13 cellular contexts compared by ENCODE assay signal in genomic region chr7:157310676-157311185, GRCh38. TPM values are rescaled to one million over a fixed set of nuclear protein-coding genes. Genes with fewer than 3 reads are reported as not detected.
DNase-seq lines count a peak whose midpoint lies in the region; ATAC-seq and TF ChIP-seq lines count a peak whose summit lies in the region.
"Had no signal": no experiment of that assay in that cellular context is flagged by ENCODE, and none has a peak within 500 bp of the region (broad histone marks: within the 10 kb centered on the region; RNA-seq: fewer than 3 reads in every experiment).

No MANE protein-coding gene starts in this region.

- peak; percentile 24 for ATAC-seq in IMR-90 (ENCODE audit: low read depth)
- peak; percentile 41 for ATAC-seq in body of pancreas
- ATAC-seq in HG03139 (IDR thresholded peaks at IDR 0.05; ENCODE audit: unreplicated experiment) = no peak

- no peak overlapping the region for H3K4me3 ChIP-seq in IMR-90 (ENCODE audit: insufficient read depth, low read depth, low read length)
- no peak overlapping the region for H3K4me3 ChIP-seq in body of pancreas
- H3K4me3 ChIP-seq: lung had no signal

- dilution Hi-C loops in IMR-90 (cut with HindIII; ENCODE audit: low sequenced_read_pairs, unreplicated experiment) = no loop called here

- H3K27ac ChIP-seq in C4-2B (peak overlapping the region; percentile 5; the same call in 1 of the 2 replicates), IMR-90 (ENCODE audit: insufficient read depth, low read length) (peak overlapping the region; percentile 93), body of pancreas (peak overlapping the region in 3 of 4 donors; percentile 60 to 75 (median 60))

- peak overlapping the region; percentile 99 for H3K4ac ChIP-seq in IMR-90 (ENCODE audit: low read depth, low read length)

- H3K27me3 ChIP-seq in IMR-90 (ENCODE audit: control insufficient read depth, insufficient read depth, low read length) (no peaks in the 10 kb centered on the region), body of pancreas (no peaks in the 10 kb centered on the region)

- H2BK5ac ChIP-seq in IMR-90 (ENCODE audit: low read depth, low read length, poor library complexity, severe bottlenecking) = peak overlapping the region; percentile 98

- H3K18ac ChIP-seq in IMR-90 (ENCODE audit: low read depth, low read length) = peak overlapping the region; percentile 98

- H2BK15ac ChIP-seq in IMR-90 (ENCODE audit: low read depth, low read length) = peak overlapping the region; percentile 96; the same call in 2 of the 3 replicates

- H3K36me3 ChIP-seq in IMR-90 (ENCODE audit: control insufficient read depth, insufficient read depth, low read length) (no peaks in the 10 kb centered on the region), body of pancreas (replicated peaks in 1 of 2; ENCODE audit: insufficient read depth in 1 of 2, low read depth in 2 of 2) (no peaks in the 10 kb centered on the region)

- H3K9me3 ChIP-seq in IMR-90 (ENCODE audit: control insufficient read depth, insufficient read depth, low read length) (no peaks in the 10 kb centered on the region), body of pancreas (no peaks in the 10 kb centered on the region)

- intact Hi-C loops in IMR-90 (cut with micrococcal nuclease) (loop anchor here (1.0 kb wide), 2 partner anchors 27 to 34 kb away; partner anchors contain the start of gene DNAJB6), body of pancreas (cut with DNase I) (no loop called here)

- no peak for TF ChIP-seq POLR2A in IMR-90 (IDR thresholded peaks at IDR 0.05; ENCODE audit: low read depth, low read length)
- TF ChIP-seq POLR2A in body of pancreas (IDR thresholded peaks at IDR 0.05) = no peak

- peak overlapping the region; percentile 95 for H2AK5ac ChIP-seq in IMR-90 (ENCODE audit: low read depth, low read length)

- H2AK9ac ChIP-seq in IMR-90 (replicated peaks; ENCODE audit: low read depth, low read length, poor library complexity) = peak overlapping the region; percentile 96

- H3K9me1 ChIP-seq in IMR-90 (ENCODE audit: insufficient read depth, low read length) = peaks cover 28% of the 10 kb centered on the region

- TF ChIP-seq CTCF in C4-2B (conservative IDR thresholded peaks at IDR 0.05) = no peak
- TF ChIP-seq CTCF in IMR-90 (conservative IDR thresholded peaks at IDR 0.05; ENCODE audit: low read depth, low read length) = no peak
- TF ChIP-seq CTCF in body of pancreas (IDR thresholded peaks at IDR 0.05) = no peak

- H3K23ac ChIP-seq in IMR-90 (ENCODE audit: low read depth, low read length) = peak overlapping the region; percentile 97; the same call in 1 of the 2 replicates

- POLR2A ChIA-PET in IMR-90 (lab: Charles Lee; ENCODE audit: unreplicated experiment) = no interaction called here

- H3K14ac ChIP-seq in IMR-90 (replicated peaks; ENCODE audit: low read depth, low read length) = peak overlapping the region; percentile 96

- peak overlapping the region; percentile 76 for H2AFZ ChIP-seq in IMR-90 (replicated peaks; ENCODE audit: low read length, poor library complexity)

- H3K4me2 ChIP-seq in IMR-90 (ENCODE audit: low read depth, low read length) = peak overlapping the region; percentile 80; the same call in 1 of the 2 replicates

- CTCF ChIA-PET in IMR-90 (lab: Yijun Ruan, JAX) = no interaction called here

- TF ChIP-seq RAD21 in IMR-90 (IDR thresholded peaks at IDR 0.05; ENCODE audit: low read length) = no peak

- peak overlapping the region; percentile 94 to 96 for H4K8ac ChIP-seq in IMR-90 (ENCODE audit: low read depth in 2 of 2, low read length in 2 of 2)

- peak overlapping the region; percentile 99 for H2BK120ac ChIP-seq in IMR-90 (ENCODE audit: low read depth, low read length)

- H3K79me1 ChIP-seq in IMR-90 (ENCODE audit: low read depth in 1 of 2, low read length in 2 of 2) = peaks cover 0 to 9% of the 10 kb centered on the region in 2 experiments; a peak in 2 of 4 replicates

- no peaks in the 10 kb centered on the region for H4K20me1 ChIP-seq in IMR-90 (ENCODE audit: insufficient read depth, low read length)

- H3K4me1 ChIP-seq in IMR-90 (ENCODE audit: control insufficient read depth, insufficient read depth, low read length) (peaks cover 16% of the 10 kb centered on the region), body of pancreas (no peaks in the 10 kb centered on the region)

- peak; percentile 19 for DNase-seq in IMR-90
- DNase-seq in body of pancreas = no peak
- DNase-seq in islet precursor cell = peak; percentile 68
- no peak for DNase-seq in activated CD8-positive, alpha-beta memory T cell treated with anti-CD3 and anti-CD28 coated beads, Interleukin-2, amount 50 U/mL, for 4 hours
- no peak for DNase-seq in activated gamma-delta T cell (lab: John Stamatoyannopoulos, UW)
- no peak for DNase-seq in pons (ENCODE audit: low spot score)
- DNase-seq: activated CD4-positive, alpha-beta T cell treated with anti-CD3 and anti-CD28 coated beads, Interleukin-2, amount 50 U/mL, for 1 hour; CD4-positive, CD25-positive, alpha-beta regulatory T cell; NCI-H1694 treated with DMSO at 0.1 percent for 48 hours; stimulated activated naive CD4-positive, alpha-beta T cell treated with Interleukin-2 at 50 U/mL for 16 hours had no signal

- peak overlapping the region; percentile 85 for H3K56ac ChIP-seq in IMR-90 (ENCODE audit: extremely low read depth, insufficient read depth, low read length)

- peak overlapping the region; percentile 47 for H3K9ac ChIP-seq in IMR-90 (ENCODE audit: low read depth, low read length)

- H2BK20ac ChIP-seq in IMR-90 (ENCODE audit: low read depth, low read length) = peak overlapping the region; percentile 98

- BruUV-seq in IMR-90 (replicated peaks; lab: Mats Ljungman, UMichigan) = no TSS peak

- H4K5ac ChIP-seq in IMR-90 (ENCODE audit: low read depth, low read length) = peak overlapping the region; percentile 96

- in situ Hi-C loops in IMR-90 (cut with MboI; ENCODE audit: low sequenced_read_pairs) = no loop called here

- no CpG with 5 or more reads among the region's 7 CpGs for WGBS in IMR-90 (ENCODE audit: extremely low coverage in 2 of 2, insufficient read length in 1 of 2), 2 experiments
- 60 to 66% methylated on average over 5 to 7 of the region's 7 CpGs for WGBS in body of pancreas, 2 donors

- H4K91ac ChIP-seq in IMR-90 (ENCODE audit: insufficient read depth, low read depth, low read length) = peak overlapping the region; percentile 98

TF ChIP-seq in IMR-90, 13 proteins besides CTCF, POLR2A, EP300 and RAD21:
- TF ChIP-seq MAFK (IDR thresholded peaks at IDR 0.05; ENCODE audit: low read depth, low read length) = no peak
- TF ChIP-seq BHLHE40 (IDR thresholded peaks at IDR 0.05; ENCODE audit: low read depth, low read length) = no peak
- TF ChIP-seq MAZ (IDR thresholded peaks at IDR 0.05; ENCODE audit: borderline replicate concordance, low read depth, low read length) = no peak
- TF ChIP-seq RCOR1 (IDR thresholded peaks at IDR 0.05; ENCODE audit: insufficient replicate concordance, low read length) = no peak
- TF ChIP-seq ELK1 (IDR thresholded peaks at IDR 0.05; ENCODE audit: borderline replicate concordance, low read depth, low read length) = no peak
- TF ChIP-seq MXI1 (IDR thresholded peaks at IDR 0.05; ENCODE audit: borderline replicate concordance, low read depth, low read length) = no peak

RNA-seq across cellular contexts. Expression of gene DNAJB6, which starts 26.1 kb away (rescaled TPM):
- total RNA-seq in IMR-90 (2012; rRNA removed) = 93.4 and 155 TPM in 2 replicates
- polyA plus RNA-seq in IMR-90 (2012; rRNA removed) = 127 and 165 TPM in 2 replicates
- 56.9 and 61.4 TPM in 2 replicates for polyA plus RNA-seq in IMR-90 (2012; cell fraction: cytosol; rRNA removed)
- polyA plus RNA-seq in IMR-90 (2012; cell fraction: nucleus; rRNA removed; ENCODE audit: low replicate concordance) = 52.2 and 98.8 TPM in 2 replicates
- 10 to 100 TPM; 26.5 to 32.0 TPM for total RNA-seq in body of pancreas

Comparison
In these comparisons a context has a peak if more than half of its experiments do, and no peak if none do; other contexts are left out.
1. H3K27ac ChIP-seq: peak in every context shown above with its lines; median percentile 93 in IMR-90; 60 in body of pancreas; 5 in C4-2B.
2. DNase-seq: peak in IMR-90 (single experiment) and islet precursor cell (single experiment); none in body of pancreas (0 of 4), activated CD8-positive, alpha-beta memory T cell treated with anti-CD3 and anti-CD28 coated beads, Interleukin-2, amount 50 U/mL, for 4 hours (single experiment), activated gamma-delta T cell (single experiment) and pons (single experiment).